ENCODE assay signal across 1 cellular context in genomic region chr5:31771045-31771444, GRCh38.
TF ChIP-seq lines count a peak whose summit lies in the region.

No MANE protein-coding gene starts in this region.

TF ChIP-seq in GM12878, 131 proteins besides CTCF, POLR2A, EP300 and RAD21 (continued from another document):
- no peak for TF ChIP-seq PRDM15 (CRISPR knock-in tag; IDR thresholded peaks at IDR 0.05)
- no peak for TF ChIP-seq SPI1 (IDR thresholded peaks at IDR 0.05; ENCODE audit: borderline replicate concordance, insufficient read depth, low read depth, low read length)
- TF ChIP-seq KAT2A (conservative IDR thresholded peaks at IDR 0.05; ENCODE audit: control insufficient read depth, low read depth, low read length), result no peak
- no peak for TF ChIP-seq MYC (IDR thresholded peaks at IDR 0.05; ENCODE audit: insufficient read depth, insufficient read length, insufficient replicate concordance, low read length, severe bottlenecking)
- TF ChIP-seq TARDBP (IDR thresholded peaks at IDR 0.05; ENCODE audit: borderline replicate concordance), result no peak
- TF ChIP-seq SREBF1 (IDR thresholded peaks at IDR 0.05; ENCODE audit: low read length), result no peak
- no peak for TF ChIP-seq HDAC6 (IDR thresholded peaks at IDR 0.05; ENCODE audit: unreplicated experiment)
- TF ChIP-seq MTA3 (IDR thresholded peaks at IDR 0.05; ENCODE audit: borderline replicate concordance, low read length), result peak; percentile 89
- no peak for TF ChIP-seq SREBF2 (IDR thresholded peaks at IDR 0.05; ENCODE audit: low read length)
- TF ChIP-seq CREB1 (IDR thresholded peaks at IDR 0.05; ENCODE audit: low read depth), result 0 out of 2 replicates have a peak, but pooled peaks have one; percentile 21
- TF ChIP-seq SRF (IDR thresholded peaks at IDR 0.05; ENCODE audit: low read depth in 2 of 2, low read length in 2 of 2), result no peak
- TF ChIP-seq SUPT20H (IDR thresholded peaks at IDR 0.05; ENCODE audit: borderline replicate concordance, control insufficient read depth, low read depth, low read length), result no peak
TF ChIP-seq in GM12878: peak in this region for 19.
